ENCODE assay signal across 26 cellular contexts in genomic region chr10:103568505-103568904, GRCh38.
"Had no signal": no experiment of that assay in that cellular context is flagged by ENCODE, and none has a peak within 500 bp of the region (broad histone marks: within the 10 kb centered on the region; RNA-seq: fewer than 3 reads in every experiment).

No MANE protein-coding gene starts in this region.

- H3K4me1 Mint-ChIP-seq: naive B cell; naive thymus-derived CD8-positive, alpha-beta T cell; nephron progenitor cell had no signal

- H3K4me3 Mint-ChIP-seq: naive thymus-derived CD8-positive, alpha-beta T cell; natural killer cell treated with Interleukin-12 subunit alpha and Interleukin-12 subunit beta and Interleukin-15 and Interleukin-18, amount 100 ng/mL, for 72 hours; nephron progenitor cell; neural crest cell; stimulated activated effector memory CD8-positive, alpha-beta T cell treated with anti-CD3 and anti-CD28 coated beads, Interleukin-12 subunit alpha, Interleukin-12 subunit beta, amount 100 ng/mL, for 72 hours; stimulated activated naive B cell treated with anti-CD40 and anti-IgM and Interleukin-4, amounts not matched to agents 10 μg/mL and 1 μg/mL and 100 μg/mL, for 72 hours; stimulated activated naive CD8-positive, alpha-beta T cell treated with anti-CD3 and anti-CD28 coated beads, Interleukin-15, Interleukin-2, amounts not matched to agents 100 ng/mL and 50 ng/mL, for 24 hours had no signal

- H3K27ac Mint-ChIP-seq: naive B cell; natural killer cell treated with Interleukin-12 subunit alpha and Interleukin-12 subunit beta and Interleukin-15 and Interleukin-18, amount 100 ng/mL, for 72 hours; stimulated activated effector memory CD8-positive, alpha-beta T cell treated with anti-CD3 and anti-CD28 coated beads, Interleukin-12 subunit alpha, Interleukin-12 subunit beta, amount 100 ng/mL, for 72 hours; stimulated activated naive B cell treated with anti-CD40 and anti-IgM and Interleukin-4, amounts not matched to agents 10 μg/mL and 1 μg/mL and 100 μg/mL, for 72 hours; stimulated activated naive CD8-positive, alpha-beta T cell treated with anti-CD3 and anti-CD28 coated beads, Interleukin-15, Interleukin-2, amounts not matched to agents 100 ng/mL and 50 ng/mL, for 24 hours had no signal

- H3K27me3 ChIP-seq: neutrophil, pancreas, right lobe of liver, sigmoid colon, testis, transverse colon, upper lobe of left lung had no signal

- H3K4me1 ChIP-seq: pancreas, right lobe of liver, testis, tibial artery, upper lobe of left lung had no signal

- H3K4me3 ChIP-seq: pancreas, psoas muscle, right lobe of liver, sigmoid colon, stomach, testis, tibial artery, transverse colon, upper lobe of left lung had no signal

- H3K36me3 ChIP-seq: neutrophil, pancreas, right lobe of liver, sigmoid colon, stomach, tibial artery, transverse colon, upper lobe of left lung had no signal

- H3K9me3 Mint-ChIP-seq: naive B cell; naive thymus-derived CD8-positive, alpha-beta T cell; natural killer cell treated with Interleukin-12 subunit alpha and Interleukin-12 subunit beta and Interleukin-15 and Interleukin-18, amount 100 ng/mL, for 72 hours; nephron progenitor cell; neural crest cell; stimulated activated effector memory CD8-positive, alpha-beta T cell treated with anti-CD3 and anti-CD28 coated beads, Interleukin-12 subunit alpha, Interleukin-12 subunit beta, amount 100 ng/mL, for 72 hours; stimulated activated naive B cell treated with anti-CD40 and anti-IgM and Interleukin-4, amounts not matched to agents 10 μg/mL and 1 μg/mL and 100 μg/mL, for 72 hours; stimulated activated naive CD8-positive, alpha-beta T cell treated with anti-CD3 and anti-CD28 coated beads, Interleukin-15, Interleukin-2, amounts not matched to agents 100 ng/mL and 50 ng/mL, for 24 hours had no signal

- H3K9me3 ChIP-seq: neutrophil, pancreas, psoas muscle, right lobe of liver, sigmoid colon, stomach, testis, tibial artery, transverse colon, upper lobe of left lung had no signal

- ATAC-seq: naive thymus-derived CD8-positive, alpha-beta T cell; natural killer cell treated with Interleukin-12 subunit alpha and Interleukin-12 subunit beta and Interleukin-15 and Interleukin-18, amount 100 ng/mL, for 72 hours; pancreas; psoas muscle; right cardiac atrium; right lobe of liver; stimulated activated effector memory CD8-positive, alpha-beta T cell treated with anti-CD3 and anti-CD28 coated beads, Interleukin-12 subunit alpha, Interleukin-12 subunit beta, amount 100 ng/mL, for 72 hours; stimulated activated naive B cell treated with anti-CD40 and anti-IgM and Interleukin-4, amounts not matched to agents 10 μg/mL and 1 μg/mL and 100 μg/mL, for 72 hours had no signal

- DNase-seq: naive B cell; naive thymus-derived CD8-positive, alpha-beta T cell; nephron progenitor cell; nucleus accumbens; right lobe of liver; sigmoid colon; small intestine; stimulated activated CD4-positive, alpha-beta T cell treated with anti-CD3 and anti-CD28 coated beads, Interleukin-15, amount 100 ng/mL, for 24 hours; stimulated activated CD4-positive, alpha-beta T cell treated with anti-CD3 and anti-CD28 coated beads, Interleukin-2, amount 100 ng/mL, for 24 hours; stimulated activated CD4-positive, alpha-beta T cell treated with anti-CD3 and anti-CD28 coated beads, Interleukin-2, amount 100 ng/mL, for 48 hours; stimulated activated CD4-positive, alpha-beta T cell treated with anti-CD3 and anti-CD28 coated beads, Interleukin-4, amount 100 ng/mL, for 24 hours; stimulated activated naive B cell treated with anti-CD40 and anti-IgM and Interleukin-4, amounts not matched to agents 10 μg/mL and 1 μg/mL and 100 μg/mL, for 72 hours; stimulated activated naive CD4-positive, alpha-beta T cell treated with Interleukin-2 at 50 U/mL for 16 hours; stomach; testis; tibial artery; transverse colon; upper lobe of left lung had no signal

- H3K36me3 Mint-ChIP-seq: naive B cell; naive thymus-derived CD8-positive, alpha-beta T cell; natural killer cell treated with Interleukin-12 subunit alpha and Interleukin-12 subunit beta and Interleukin-15 and Interleukin-18, amount 100 ng/mL, for 72 hours; stimulated activated naive B cell treated with anti-CD40 and anti-IgM and Interleukin-4, amounts not matched to agents 10 μg/mL and 1 μg/mL and 100 μg/mL, for 72 hours had no signal

- H3K27me3 Mint-ChIP-seq: natural killer cell treated with Interleukin-12 subunit alpha and Interleukin-12 subunit beta and Interleukin-15 and Interleukin-18, amount 100 ng/mL, for 72 hours; stimulated activated naive CD8-positive, alpha-beta T cell treated with anti-CD3 and anti-CD28 coated beads, Interleukin-15, Interleukin-2, amounts not matched to agents 100 ng/mL and 50 ng/mL, for 24 hours had no signal
